8 cellular contexts compared by ENCODE assay signal in the genomic region with DNA sequence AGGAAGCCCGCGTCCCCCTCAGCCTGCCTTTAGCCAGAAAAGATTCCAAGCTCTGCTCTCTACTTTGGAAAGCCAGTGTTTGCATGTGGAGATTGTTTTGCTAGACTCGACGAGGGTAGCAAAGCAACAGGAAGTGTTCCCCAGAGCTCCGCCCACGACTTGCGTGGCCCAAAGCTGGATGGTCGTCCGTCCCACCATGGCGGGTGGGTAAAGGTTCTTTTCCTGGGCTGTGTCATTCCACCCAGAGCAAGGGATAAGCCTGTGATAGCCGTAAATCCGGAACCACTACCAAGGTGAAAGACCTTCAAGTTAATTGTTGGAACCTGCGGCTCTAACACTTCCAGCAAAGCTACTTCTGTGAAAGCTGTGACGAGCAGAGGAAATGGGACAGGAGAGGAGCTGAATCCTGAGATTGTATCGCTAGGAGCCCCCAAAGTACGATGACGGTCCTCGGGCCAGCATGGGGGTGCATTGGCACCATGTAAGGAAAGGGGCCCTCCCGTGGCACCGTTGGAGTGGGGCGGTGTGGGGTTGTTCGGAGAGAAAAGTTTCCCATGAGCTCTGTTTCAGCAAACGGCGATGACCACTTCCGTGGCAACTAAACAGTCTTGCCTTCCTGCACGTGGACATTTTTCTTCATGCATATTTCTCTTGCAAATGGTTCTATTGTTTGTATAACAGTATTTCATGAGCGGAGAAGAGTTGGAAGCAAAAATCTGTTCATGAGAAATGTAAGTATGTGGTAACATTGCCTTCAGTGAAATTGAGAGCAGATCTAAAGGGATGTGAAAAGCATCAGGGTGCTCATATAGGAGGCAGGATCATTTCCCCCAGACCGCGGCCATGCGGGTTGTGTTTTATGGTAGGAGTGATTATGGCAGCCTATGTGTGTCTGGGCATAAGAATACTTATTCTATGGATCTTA. TPM values are rescaled to one million over a fixed set of nuclear protein-coding genes. Genes with fewer than 3 reads are reported as not detected.
DNase-seq lines count a peak whose midpoint lies in the region; ATAC-seq and TF ChIP-seq lines count a peak whose summit lies in the region.

No MANE protein-coding gene starts in this region.

- DNase-seq in Panc1 (ENCODE audit: low read depth, low spot score), result no peak
- DNase-seq in endothelial cell (ENCODE audit: low spot score), result no peak
- peak; percentile 68 for DNase-seq in stimulated activated CD4-positive, alpha-beta T cell treated with anti-CD3 and anti-CD28 coated beads, Interleukin-15, amount 100 ng/mL, for 24 hours
- DNase-seq in iPS-NIHi7 (ENCODE audit: extremely low spot score), result no peak
- no peak for DNase-seq in epidermal melanocyte (ENCODE audit: insufficient read length, low spot score)
- no peak for DNase-seq in cerebellar cortex (ENCODE audit: low spot score)

- no peaks in the 10 kb centered on the region for H3K9me3 ChIP-seq in Panc1 (ENCODE audit: control insufficient read depth, insufficient read depth, low read depth, low read length)

- H3K4me1 ChIP-seq in Panc1 (ENCODE audit: control insufficient read depth, insufficient read depth, low read length), result no peaks in the 10 kb centered on the region

- TSS peak; percentile 93 for BruUV-seq in Panc1 (replicated peaks; lab: Mats Ljungman, UMichigan)

- peak; percentile 17 for ATAC-seq in GM18868 (IDR thresholded peaks at IDR 0.05; ENCODE audit: unreplicated experiment)
- peak; percentile 88 for ATAC-seq in Panc1
- ATAC-seq in HG03039 (IDR thresholded peaks at IDR 0.05; ENCODE audit: unreplicated experiment), result no peak

- peak overlapping the region; percentile 97 for H3K27ac ChIP-seq in Panc1 (ENCODE audit: low read length)

- CTCF ChIA-PET in Panc1 (lab: Charles Lee), result interaction anchor here (0.6 to 1.9 kb wide), 4 partner anchors 67 to 1983 kb away, joined by 5 to 13 read pairs (median 6); no protein-coding TSS in a partner anchor

- intact Hi-C loops in Panc1 (cut with micrococcal nuclease; ENCODE audit: unreplicated experiment), result loop anchor here (5.0 kb wide), 1 partner anchor 92 kb away; no protein-coding TSS in a partner anchor

- POLR2A ChIA-PET in Panc1 (lab: Charles Lee), result interaction anchor here (0.8 kb wide), 1 partner anchor 168 kb away, joined by 3 read pairs; no protein-coding TSS in a partner anchor

- no peak overlapping the region for H3K27ac Mint-ChIP-seq in endothelial cell (ENCODE audit: unreplicated experiment)

- H3K4me1 Mint-ChIP-seq in endothelial cell (ENCODE audit: unreplicated experiment), result peaks cover 5% of the 10 kb centered on the region

- H3K4me3 Mint-ChIP-seq in endothelial cell (ENCODE audit: unreplicated experiment), result peak overlapping the region; percentile 79

- TF ChIP-seq CTCF in Panc1 (IDR thresholded peaks at IDR 0.05) (no peak), endothelial cell (IDR thresholded peaks at IDR 0.05; ENCODE audit: unreplicated experiment) (no peak)

- H3K9me3 Mint-ChIP-seq in endothelial cell (ENCODE audit: unreplicated experiment), result no peaks in the 10 kb centered on the region

- peaks cover 8% of the 10 kb centered on the region for H3K27me3 Mint-ChIP-seq in endothelial cell (ENCODE audit: unreplicated experiment)

- no peaks in the 10 kb centered on the region for H3K36me3 ChIP-seq in Panc1 (ENCODE audit: control insufficient read depth, insufficient read depth, low read length)

- H3K27me3 ChIP-seq in Panc1 (ENCODE audit: control insufficient read depth, insufficient read depth, low read length), result no peaks in the 10 kb centered on the region

- peak overlapping the region; percentile 70 to 92 for H3K4me3 ChIP-seq in Panc1 (ENCODE audit: low read depth in 2 of 2, low read length in 2 of 2)

- in situ Hi-C loops in Panc1 (cut with HindIII; ENCODE audit: low pct_unique_long_range_greater_than_20kb, low sequenced_read_pairs), result no loop called here

- no peaks in the 10 kb centered on the region for H3K36me3 Mint-ChIP-seq in endothelial cell (ENCODE audit: low read depth, unreplicated experiment)

RNA-seq across cellular contexts. Expression of gene MX2, which starts 8.3 kb away (rescaled TPM):
- total RNA-seq in Panc1 (2021; ENCODE audit: unreplicated experiment) (56.7 TPM), endothelial cell (ENCODE audit: unreplicated experiment) (5.4 TPM)
- 40.1 TPM for polyA plus RNA-seq in Panc1 (2012; ENCODE audit: insufficient read length)

RNA-seq across cellular contexts. Expression of gene FAM3B, which starts 53.6 kb away (rescaled TPM):
- not detected for total RNA-seq in Panc1 (2021; ENCODE audit: unreplicated experiment)
- polyA plus RNA-seq in Panc1 (2012; ENCODE audit: insufficient read length), result not detected
- total RNA-seq in endothelial cell (ENCODE audit: unreplicated experiment), result 0.33 TPM

RNA-seq across cellular contexts. Expression of gene MX1, which starts 55.9 kb away (rescaled TPM):
- total RNA-seq in Panc1 (2021; ENCODE audit: unreplicated experiment) (7.8 TPM), endothelial cell (ENCODE audit: unreplicated experiment) (4.5 TPM)
- 4.7 TPM for polyA plus RNA-seq in Panc1 (2012; ENCODE audit: insufficient read length)
